Comparison of ENCODE assay signal across 21 cellular contexts in genomic region chr2:214604861-214605260, GRCh38.
DNase-seq lines count a peak whose midpoint lies in the region; ATAC-seq, FAIRE-seq and TF ChIP-seq lines count a peak whose summit lies in the region.
"Had no signal": no experiment of that assay in that cellular context is flagged by ENCODE, and none has a peak within 500 bp of the region (broad histone marks: within the 10 kb centered on the region; RNA-seq: fewer than 3 reads in every experiment).

No MANE protein-coding gene starts in this region.

- no peak overlapping the region for H2AK9ac ChIP-seq in IMR-90 (replicated peaks; ENCODE audit: low read depth, low read length, poor library complexity)

- no TSS peak for BruUV-seq in IMR-90 (replicated peaks; lab: Mats Ljungman, UMichigan)

- no peak overlapping the region for H2AFZ ChIP-seq in IMR-90 (replicated peaks; ENCODE audit: low read length, poor library complexity)
- no peak overlapping the region for H2AFZ ChIP-seq in H1 (ENCODE audit: low read length)

- POLR2A ChIA-PET in BJ (lab: Charles Lee): no interaction called here
- POLR2A ChIA-PET in IMR-90 (lab: Charles Lee; ENCODE audit: unreplicated experiment): no interaction called here
- POLR2A ChIA-PET in H1 (lab: Charles Lee; ENCODE audit: partially characterized antibody): no interaction called here

- dilution Hi-C loops in IMR-90 (cut with HindIII; ENCODE audit: low sequenced_read_pairs, unreplicated experiment): no loop called here

- H3K9me1 ChIP-seq in IMR-90 (ENCODE audit: insufficient read depth, low read length): no peaks in the 10 kb centered on the region

- H2BK5ac ChIP-seq in IMR-90 (ENCODE audit: low read depth, low read length, poor library complexity, severe bottlenecking): no peak overlapping the region
- H2BK5ac ChIP-seq in H1 (ENCODE audit: low read depth, low read length): no peak overlapping the region

- H3K23me2 ChIP-seq in H1 (ENCODE audit: low read depth, low read length): no peaks in the 10 kb centered on the region

- no peak overlapping the region for H4K5ac ChIP-seq in IMR-90 (ENCODE audit: low read depth, low read length)
- H4K5ac ChIP-seq in H1 (ENCODE audit: insufficient read length, low read depth, low read length): no peak overlapping the region

- CTCF ChIA-PET in BJ (lab: Yijun Ruan, JAX) (no interaction called here), IMR-90 (lab: Yijun Ruan, JAX) (interaction anchor here (0.6 to 0.7 kb wide), 2 partner anchors 14 to 455 kb away, joined by 3 to 4 read pairs; no protein-coding TSS in a partner anchor), H1 (lab: Charles Lee; ENCODE audit: partially characterized antibody) (interaction anchor here (0.6 to 2.0 kb wide), 4 partner anchors 14 to 494 kb away, joined by 3 to 12 read pairs (median 4); no protein-coding TSS in a partner anchor)

- TF ChIP-seq POLR2A in IMR-90 (IDR thresholded peaks at IDR 0.05; ENCODE audit: low read depth, low read length) (no peak), H1 (IDR thresholded peaks at IDR 0.05; ENCODE audit: control extremely low read depth in 1 of 2, low read depth in 2 of 2, low read length in 2 of 2) (no peak)

- no peak overlapping the region; the same call in 1 of the 2 replicates for H3K4ac ChIP-seq in IMR-90 (ENCODE audit: low read depth, low read length)
- H3K4ac ChIP-seq in H1 (replicated peaks; ENCODE audit: insufficient read length, low read depth, low read length): no peak overlapping the region

- H2AK5ac ChIP-seq in IMR-90 (ENCODE audit: low read depth, low read length) (no peak overlapping the region), H1 (ENCODE audit: low read depth, low read length) (no peak overlapping the region)

- H3K56ac ChIP-seq in IMR-90 (ENCODE audit: extremely low read depth, insufficient read depth, low read length): no peak overlapping the region
- no peak overlapping the region for H3K56ac ChIP-seq in H1 (replicated peaks; ENCODE audit: insufficient read length, low read depth, low read length)

- H3K4me2 ChIP-seq in IMR-90 (ENCODE audit: low read depth, low read length) (no peak overlapping the region), H1 (ENCODE audit: insufficient read depth in 1 of 2, low read depth in 2 of 2, low read length in 2 of 2) (no peak overlapping the region)
- H3K4me2 ChIP-seq: BLaER1 had no signal

- TF ChIP-seq EP300 in H1 (IDR thresholded peaks at IDR 0.05; ENCODE audit: borderline replicate concordance in 1 of 2, low read depth in 2 of 2, low read length in 2 of 2): no peak

- TF ChIP-seq CTCF in BJ (IDR thresholded peaks at IDR 0.05; ENCODE audit: insufficient read depth, low read depth, low read length): no peak
- TF ChIP-seq CTCF in IMR-90 (conservative IDR thresholded peaks at IDR 0.05; ENCODE audit: low read depth, low read length): no peak
- no peak for TF ChIP-seq CTCF in H1 (IDR thresholded peaks at IDR 0.05; ENCODE audit: control extremely low read depth in 1 of 3, insufficient read depth in 1 of 3, low read depth in 1 of 3, low read length in 3 of 3)
- TF ChIP-seq CTCF in WERI-Rb-1 (IDR thresholded peaks at IDR 0.05; ENCODE audit: low read depth, low read length): no peak

- no peak overlapping the region for H2BK20ac ChIP-seq in IMR-90 (ENCODE audit: low read depth, low read length)
- H2BK20ac ChIP-seq in H1 (ENCODE audit: low read length): no peak overlapping the region

- H4K8ac ChIP-seq in IMR-90 (ENCODE audit: low read depth in 2 of 2, low read length in 2 of 2): no peak overlapping the region
- no peak overlapping the region for H4K8ac ChIP-seq in H1 (ENCODE audit: extremely low read depth, insufficient read depth, low read length)

- FAIRE-seq in H1 (lab: Jason Lieb, UNC): no peak
- FAIRE-seq: K562 had no signal

- no peaks in the 10 kb centered on the region for H4K20me1 ChIP-seq in IMR-90 (ENCODE audit: insufficient read depth, low read length)
- no peaks in the 10 kb centered on the region for H4K20me1 ChIP-seq in H1 (replicated peaks in 1 of 2; ENCODE audit: control insufficient read depth in 1 of 2, insufficient read depth in 2 of 2, low read length in 2 of 2)
- H4K20me1 ChIP-seq: BLaER1 had no signal

- in situ Hi-C loops in IMR-90 (cut with MboI; ENCODE audit: low sequenced_read_pairs): no loop called here

- no peaks in the 10 kb centered on the region for H3K79me2 ChIP-seq in H1 (ENCODE audit: control insufficient read depth in 1 of 2, insufficient read depth in 2 of 2, low read length in 2 of 2)

- no peak overlapping the region for H4K91ac ChIP-seq in IMR-90 (ENCODE audit: insufficient read depth, low read depth, low read length)
- H4K91ac ChIP-seq in H1 (replicated peaks; ENCODE audit: insufficient read length, low read length): no peak overlapping the region

- H3K9me3 ChIP-seq in IMR-90 (ENCODE audit: control insufficient read depth, insufficient read depth, low read length) (no peaks in the 10 kb centered on the region), H1 (ENCODE audit: insufficient read depth in 2 of 2, low read depth in 1 of 2, low read length in 1 of 2) (no peaks in the 10 kb centered on the region), WERI-Rb-1 (ENCODE audit: severe bottlenecking) (no peaks in the 10 kb centered on the region)
- H3K9me3 ChIP-seq: BLaER1, gastrocnemius medialis, sigmoid colon had no signal

- H3K27ac ChIP-seq in IMR-90 (ENCODE audit: insufficient read depth, low read length) (no peak overlapping the region), H1 (ENCODE audit: low read depth, low read length) (no peak overlapping the region), WERI-Rb-1 (no peak overlapping the region)
- H3K27ac ChIP-seq: BLaER1, gastrocnemius medialis, HL-60, sigmoid colon had no signal

- WGBS in IMR-90 (ENCODE audit: extremely low coverage in 2 of 2, insufficient read length in 1 of 2), 2 experiments: no CpG with 5 or more reads among the region's 5 CpGs
- WGBS in H1 (ENCODE audit: extremely low coverage in 1 of 2, insufficient coverage in 1 of 2, insufficient read length in 1 of 2, insufficient replicate concordance in 2 of 2, low coverage in 1 of 2, low lambda C conversion rate in 2 of 2, missing lambda C conversion rate in 1 of 2), 2 experiments: 78% methylated on average over 5 of the region's 5 CpGs; no CpG with 5 or more reads in 1 of the 2 experiments

- TF ChIP-seq RAD21 in IMR-90 (IDR thresholded peaks at IDR 0.05; ENCODE audit: low read length) (no peak), H1 (IDR thresholded peaks at IDR 0.05 in 1 of 2, conservative IDR thresholded peaks at IDR 0.05 in 1 of 2; ENCODE audit: low read depth in 2 of 2, low read length in 2 of 2) (no peak)

- H2BK120ac ChIP-seq in IMR-90 (ENCODE audit: low read depth, low read length) (no peak overlapping the region), H1 (replicated peaks; ENCODE audit: low read depth, low read length) (no peak overlapping the region)

- H2BK15ac ChIP-seq in IMR-90 (ENCODE audit: low read depth, low read length): no peak overlapping the region
- no peak overlapping the region for H2BK15ac ChIP-seq in H1 (ENCODE audit: low read length)

- H3K4me1 ChIP-seq in IMR-90 (ENCODE audit: control insufficient read depth, insufficient read depth, low read length) (peaks cover 6% of the 10 kb centered on the region; the same call in 1 of the 2 replicates), H1 (replicated peaks in 1 of 4; ENCODE audit: control insufficient read depth in 3 of 4, insufficient read depth in 4 of 4, low read length in 3 of 4) (no peaks in the 10 kb centered on the region)
- H3K4me1 ChIP-seq: BLaER1, gastrocnemius medialis, sigmoid colon had no signal

- no peak overlapping the region for H3K9ac ChIP-seq in IMR-90 (ENCODE audit: low read depth, low read length)
- no peak overlapping the region for H3K9ac ChIP-seq in H1 (replicated peaks in 1 of 4; ENCODE audit: extremely low read depth in 1 of 4, low read depth in 3 of 4, low read length in 3 of 4)
- H3K9ac ChIP-seq: BLaER1 had no signal

- no peak overlapping the region for H2BK12ac ChIP-seq in H1 (ENCODE audit: low read depth, low read length)

- ATAC-seq in IMR-90 (ENCODE audit: low read depth): peak; percentile 90
- no peak for ATAC-seq in HG03439 (IDR thresholded peaks at IDR 0.05; ENCODE audit: unreplicated experiment)
- ATAC-seq: gastrocnemius medialis, K562 had no signal

- H3K27me3 ChIP-seq in BJ (ENCODE audit: control insufficient read depth, insufficient read depth, low read length) (no peaks in the 10 kb centered on the region), IMR-90 (ENCODE audit: control insufficient read depth, insufficient read depth, low read length) (no peaks in the 10 kb centered on the region), H1 (replicated peaks in 1 of 4; ENCODE audit: control insufficient read depth in 3 of 4, extremely low read depth in 1 of 4, insufficient read depth in 3 of 4, low read length in 3 of 4) (no peaks in the 10 kb centered on the region), WERI-Rb-1 (ENCODE audit: insufficient read depth, low read depth, severe bottlenecking) (no peaks in the 10 kb centered on the region)
- H3K27me3 ChIP-seq: BLaER1, gastrocnemius medialis, sigmoid colon had no signal

- H3K79me1 ChIP-seq in IMR-90 (ENCODE audit: low read depth in 1 of 2, low read length in 2 of 2) (no peaks in the 10 kb centered on the region), H1 (ENCODE audit: low read depth, low read length) (no peaks in the 10 kb centered on the region)

- H3K14ac ChIP-seq in IMR-90 (replicated peaks; ENCODE audit: low read depth, low read length): no peak overlapping the region
- H3K14ac ChIP-seq in H1 (ENCODE audit: insufficient read length): no peak overlapping the region

- intact Hi-C loops in IMR-90 (cut with micrococcal nuclease): no loop called here

- H3K4me3 ChIP-seq in BJ (ENCODE audit: low read depth, low read length): no peak overlapping the region
- no peak overlapping the region for H3K4me3 ChIP-seq in IMR-90 (ENCODE audit: insufficient read depth, low read depth, low read length)
- no peak overlapping the region for H3K4me3 ChIP-seq in H1 (ENCODE audit: extremely low read depth in 1 of 4, insufficient read depth in 2 of 4, low read depth in 3 of 4, low read length in 4 of 4)
- no peak overlapping the region for H3K4me3 ChIP-seq in WERI-Rb-1 (ENCODE audit: low read depth, low read length)
- H3K4me3 ChIP-seq: BLaER1, gastrocnemius medialis, K562, lung, sigmoid colon had no signal

- peak; percentile 16 for DNase-seq in BJ (ENCODE audit: low read depth)
- DNase-seq in IMR-90: peak; percentile 85
- peak in 1 of 2 experiments; percentile 41 for DNase-seq in H1 (ENCODE audit: low read depth in 1 of 2, low spot score in 2 of 2)
- DNase-seq in non-pigmented ciliary epithelial cell (ENCODE audit: low read depth): peak; percentile 50
- DNase-seq in WERI-Rb-1: no peak
- no peak for DNase-seq in NCI-H1436 treated with DMSO at 0.1 percent for 48 hours (lab: John Stamatoyannopoulos, UW)
- no peak for DNase-seq in NCI-H69 (lab: John Stamatoyannopoulos, UW)
- DNase-seq: activated CD4-positive, alpha-beta T cell treated with anti-CD3 and anti-CD28 coated beads, Interleukin-2, amount 50 U/mL, for 48 hours; activated naive CD4-positive, alpha-beta T cell treated with anti-CD3 and anti-CD28 coated beads, Interleukin-2, amount 10 ng/mL, durations not matched to agents 7 days and 5 days; gastrocnemius medialis; GOT3; NCI-H2081; NCI-H510A; sigmoid colon; stimulated activated CD4-positive, alpha-beta T cell treated with anti-CD3 and anti-CD28 coated beads, Interleukin-2, amount 100 ng/mL, for 24 hours; trophoblast cell had no signal

- no peaks in the 10 kb centered on the region for H3K36me3 ChIP-seq in BJ (ENCODE audit: control insufficient read depth, insufficient read depth, low read length)
- H3K36me3 ChIP-seq in IMR-90 (ENCODE audit: control insufficient read depth, insufficient read depth, low read length): no peaks in the 10 kb centered on the region
- no peaks in the 10 kb centered on the region for H3K36me3 ChIP-seq in H1 (ENCODE audit: control insufficient read depth in 2 of 4, insufficient read depth in 4 of 4, low read length in 3 of 4)
- H3K36me3 ChIP-seq in WERI-Rb-1: peaks cover 9% of the 10 kb centered on the region
- H3K36me3 ChIP-seq: BLaER1, gastrocnemius medialis, sigmoid colon had no signal

- H3K23ac ChIP-seq in IMR-90 (ENCODE audit: low read depth, low read length) (no peak overlapping the region), H1 (ENCODE audit: insufficient read length) (no peak overlapping the region)

- H3K18ac ChIP-seq in IMR-90 (ENCODE audit: low read depth, low read length): no peak overlapping the region
- H3K18ac ChIP-seq in H1 (ENCODE audit: extremely low read depth, low read length): no peak overlapping the region

Comparison
In these comparisons a context has a peak if more than half of its experiments do, and no peak if none do; other contexts are left out.
1. DNase-seq: peak in BJ (single experiment), IMR-90 (single experiment) and non-pigmented ciliary epithelial cell (single experiment); none in WERI-Rb-1 (single experiment), NCI-H1436 treated with DMSO at 0.1 percent for 48 hours (single experiment) and NCI-H69 (single experiment).